ENCODE assay signal across 12 cellular contexts in genomic region chr17:2723505-2723996, GRCh38. TPM values are rescaled to one million over a fixed set of nuclear protein-coding genes. Genes with fewer than 3 reads are reported as not detected.
DNase-seq lines count a peak whose midpoint lies in the region; ATAC-seq and TF ChIP-seq lines count a peak whose summit lies in the region.
"Had no signal": no experiment of that assay in that cellular context is flagged by ENCODE, and none has a peak within 500 bp of the region (broad histone marks: within the 10 kb centered on the region; RNA-seq: fewer than 3 reads in every experiment).

No MANE protein-coding gene starts in this region.

- no peak for DNase-seq in CD4-positive, alpha-beta T cell
- peak; percentile 58 for DNase-seq in HPDE6-E6E7 (ENCODE audit: extremely low spot score)
- DNase-seq in heart right ventricle = no peak
- peak; percentile 93 for DNase-seq in osteoblast (ENCODE audit: insufficient read length, low spot score, missing footprints)
- DNase-seq in kidney glomerular epithelial cell (lab: John Stamatoyannopoulos, UW) = no peak
- DNase-seq in activated CD8-positive, alpha-beta memory T cell treated with anti-CD3 and anti-CD28 coated beads, Interleukin-2, amount 50 U/mL, for 48 hours = no peak
- no peak for DNase-seq in body of pancreas
- DNase-seq: activated CD8-positive, alpha-beta memory T cell treated with anti-CD3 and anti-CD28 coated beads, Interleukin-2, amount 10 ng/mL, durations not matched to agents 7 days and 5 days; NCI-H524 had no signal

- no peak overlapping the region for H2AFZ ChIP-seq in osteoblast (ENCODE audit: low read length)

- H3K36me3 ChIP-seq in heart right ventricle = peaks cover 0 to 3% (median 0%) of the 10 kb centered on the region in 9 donors
- no peaks in the 10 kb centered on the region for H3K36me3 ChIP-seq in osteoblast (ENCODE audit: insufficient read depth, low read length)
- no peaks in the 10 kb centered on the region for H3K36me3 ChIP-seq in body of pancreas (replicated peaks in 1 of 2; ENCODE audit: insufficient read depth in 1 of 2, low read depth in 2 of 2)
- H3K36me3 ChIP-seq: ovary had no signal

- intact Hi-C loops in CD4-positive, alpha-beta T cell (cut with DNase I, micrococcal nuclease) = no loop called here
- intact Hi-C loops in heart right ventricle (cut with DNase I) (no loop called here), body of pancreas (cut with DNase I) (no loop called here)

- H3K4me3 ChIP-seq in heart right ventricle = peak overlapping the region in 9 of 10 donors; percentile 27 to 57 (median 49)
- H3K4me3 ChIP-seq in osteoblast (ENCODE audit: insufficient read depth, low read length) = no peak overlapping the region
- H3K4me3 ChIP-seq in body of pancreas = no peak overlapping the region

- H3K9me3 Mint-ChIP-seq in CD4-positive, alpha-beta T cell = no peaks in the 10 kb centered on the region

- no peak overlapping the region for H3K27ac ChIP-seq in CD4-positive, alpha-beta T cell (ENCODE audit: low read depth, low read length)
- H3K27ac ChIP-seq in heart right ventricle (peak overlapping the region; percentile 38 to 82 (median 73)), osteoblast (ENCODE audit: low read depth, low read length) (no peak overlapping the region), body of pancreas (no peak overlapping the region)
- H3K27ac ChIP-seq: ovary had no signal

- H3K4me1 ChIP-seq in heart right ventricle = peaks cover 0 to 12% (median 8%) of the 10 kb centered on the region in 9 donors
- no peaks in the 10 kb centered on the region for H3K4me1 ChIP-seq in osteoblast (ENCODE audit: insufficient read depth, low read length)
- H3K4me1 ChIP-seq in body of pancreas = peaks cover 5% of the 10 kb centered on the region

- H3K4me2 ChIP-seq in osteoblast (ENCODE audit: insufficient read depth, low read length) = no peak overlapping the region

- H3K27me3 ChIP-seq in CD4-positive, alpha-beta T cell (ENCODE audit: control insufficient read depth, insufficient read depth, low read length) = peaks cover 16% of the 10 kb centered on the region
- H3K27me3 ChIP-seq in heart right ventricle (peaks cover 0 to 34% (median 6%) of the 10 kb centered on the region in 7 donors), osteoblast (ENCODE audit: insufficient read depth, low read length) (peaks cover 28% of the 10 kb centered on the region), body of pancreas (peaks cover 0 to 11% of the 10 kb centered on the region in 2 donors)
- H3K27me3 ChIP-seq: ovary had no signal

- H3K79me2 ChIP-seq in osteoblast (ENCODE audit: insufficient read depth, low read length) = no peaks in the 10 kb centered on the region

- H3K4me3 Mint-ChIP-seq in CD4-positive, alpha-beta T cell = peak overlapping the region; percentile 51
- H3K4me3 Mint-ChIP-seq: activated CD8-positive, alpha-beta memory T cell treated with anti-CD3 and anti-CD28 coated beads, Interleukin-2, amount 10 ng/mL, durations not matched to agents 7 days and 5 days had no signal

- H3K9me3 ChIP-seq in CD4-positive, alpha-beta T cell (ENCODE audit: control insufficient read depth, low read length) = no peaks in the 10 kb centered on the region
- H3K9me3 ChIP-seq in heart right ventricle = no peaks in the 10 kb centered on the region
- H3K9me3 ChIP-seq in osteoblast (ENCODE audit: low read depth, low read length) = no peaks in the 10 kb centered on the region
- H3K9me3 ChIP-seq in body of pancreas = no peaks in the 10 kb centered on the region
- H3K9me3 ChIP-seq: ovary had no signal

- H3K27me3 Mint-ChIP-seq in CD4-positive, alpha-beta T cell = peaks cover 15% of the 10 kb centered on the region

- no peaks in the 10 kb centered on the region for H3K36me3 Mint-ChIP-seq in CD4-positive, alpha-beta T cell (ENCODE audit: low read depth)

- H4K20me1 ChIP-seq in osteoblast (ENCODE audit: insufficient read depth, low read length) = no peaks in the 10 kb centered on the region

- 12 to 13% methylated on average over 18 of the region's 18 CpGs for WGBS in heart right ventricle, 2 donors
- 54 to 57% methylated on average over 5 to 10 of the region's 18 CpGs for WGBS in body of pancreas, 2 donors

- TF ChIP-seq CTCF in CD4-positive, alpha-beta T cell (IDR thresholded peaks at IDR 0.05) = no peak
- TF ChIP-seq CTCF in heart right ventricle (IDR thresholded peaks at IDR 0.05) (no peak), osteoblast (IDR thresholded peaks at IDR 0.05; ENCODE audit: extremely low read depth, low read depth, low read length) (no peak), body of pancreas (IDR thresholded peaks at IDR 0.05) (no peak)

- peaks cover 5% of the 10 kb centered on the region for H3K4me1 Mint-ChIP-seq in CD4-positive, alpha-beta T cell (ENCODE audit: low read depth)

- CTCF ChIA-PET in CD4-positive, alpha-beta T cell (lab: Charles Lee) = no interaction called here

- no peak for ATAC-seq in CD4-positive, alpha-beta T cell (ENCODE audit: poor library complexity)
- peak in 7 of 8 donors; percentile 29 to 63 (median 49) for ATAC-seq in heart right ventricle
- ATAC-seq in body of pancreas = no peak
- ATAC-seq in HG03159 (IDR thresholded peaks at IDR 0.05; ENCODE audit: unreplicated experiment) = no peak

- TF ChIP-seq POLR2A in body of pancreas (IDR thresholded peaks at IDR 0.05) = no peak

- no peak overlapping the region for H3K27ac Mint-ChIP-seq in CD4-positive, alpha-beta T cell
- H3K27ac Mint-ChIP-seq: activated CD8-positive, alpha-beta memory T cell treated with anti-CD3 and anti-CD28 coated beads, Interleukin-2, amount 10 ng/mL, durations not matched to agents 7 days and 5 days had no signal

- POLR2A ChIA-PET in CD4-positive, alpha-beta T cell (lab: Charles Lee) = interaction anchor here (1.4 kb wide), 1 partner anchor 131 kb away, joined by 3 read pairs; no protein-coding TSS in a partner anchor

RNA-seq across cellular contexts. Expression of gene CLUH, which starts 12.0 kb away (rescaled TPM):
- total RNA-seq in CD4-positive, alpha-beta T cell = 10 to 100 TPM; 34.4 to 34.8 TPM
- total RNA-seq in heart right ventricle = 100 to 1,000 TPM; 122 to 198 (median 170) TPM
- polyA plus RNA-seq in heart right ventricle = 100 to 1,000 TPM in 1 of 2 donors, 10 to 100 TPM in 1; 55.6 to 123 TPM
- 36.2 and 41.6 TPM in 2 replicates for total RNA-seq in osteoblast
- 100 to 1,000 TPM in 1 of 2 donors, 10 to 100 TPM in 1; 53.2 to 167 TPM for total RNA-seq in body of pancreas

RNA-seq across cellular contexts. Expression of gene CCDC92B, which starts 25.9 kb away (rescaled TPM):
- total RNA-seq in CD4-positive, alpha-beta T cell = under 1 TPM; 0.11 to 0.28 TPM
- total RNA-seq in heart right ventricle (under 1 TPM; 0.06 to 0.30 (median 0.19) TPM), osteoblast (not detected in 2 replicates), body of pancreas (under 1 TPM in 1 of 2 donors, not detected in 1; 0.26 TPM)
- polyA plus RNA-seq in heart right ventricle = under 1 TPM; 0.06 to 0.44 TPM
- total RNA-seq: LHCN-M2 had no signal

Comparison
In these comparisons a context has a peak if more than half of its experiments do, and no peak if none do; other contexts are left out.
1. ATAC-seq: peak in heart right ventricle (7 of 8); none in CD4-positive, alpha-beta T cell (single experiment), body of pancreas (single experiment) and HG03159 (single experiment).
2. DNase-seq: peak in HPDE6-E6E7 (single experiment) and osteoblast (single experiment); none in CD4-positive, alpha-beta T cell (0 of 10), heart right ventricle (0 of 2), kidney glomerular epithelial cell (single experiment), activated CD8-positive, alpha-beta memory T cell treated with anti-CD3 and anti-CD28 coated beads, Interleukin-2, amount 50 U/mL, for 48 hours (single experiment) and body of pancreas (0 of 4).
3. H3K27ac ChIP-seq: peak in heart right ventricle (10 of 10); none in CD4-positive, alpha-beta T cell (single experiment), osteoblast (single experiment) and body of pancreas (0 of 4).
4. H3K4me3 ChIP-seq: peak in heart right ventricle (9 of 10); none in osteoblast (single experiment) and body of pancreas (0 of 2).